ENCODE assay signal across 29 cellular contexts in the genomic region with DNA sequence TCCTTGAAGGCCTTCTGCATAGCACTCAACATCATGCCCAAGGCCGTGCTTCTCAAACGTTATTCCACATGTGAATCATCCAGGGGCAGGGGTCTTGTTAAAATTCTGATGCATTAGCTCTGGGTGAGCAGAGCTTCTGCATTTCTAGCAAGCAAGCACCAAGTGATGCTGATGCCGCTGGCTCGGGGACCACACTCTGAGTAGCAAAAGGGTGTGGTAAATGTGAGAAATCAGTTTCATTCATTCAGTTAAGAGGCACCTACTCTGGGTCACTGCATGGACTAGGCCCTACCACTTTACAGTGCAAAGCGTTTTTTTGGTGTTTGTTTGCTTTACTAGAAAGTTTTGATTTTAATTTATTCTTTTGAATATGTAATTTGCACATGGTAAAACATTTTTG. TPM values are rescaled to one million over a fixed set of nuclear protein-coding genes. Genes with fewer than 3 reads are reported as not detected.
"Had no signal": no experiment of that assay in that cellular context is flagged by ENCODE, and none has a peak within 500 bp of the region (broad histone marks: within the 10 kb centered on the region; RNA-seq: fewer than 3 reads in every experiment).

No MANE protein-coding gene starts in this region.

- H3K4me2 ChIP-seq: hepatocyte had no signal

- H3K27ac ChIP-seq: hepatocyte, left ventricle myocardium inferior, ovary, prostate gland, stomach, testis, thyroid gland, transverse colon, upper lobe of right lung had no signal

- H3K36me3 ChIP-seq: left ventricle myocardium inferior, ovary, prostate gland, stomach, thyroid gland, transverse colon, upper lobe of right lung had no signal

- H3K79me2 ChIP-seq: hepatocyte had no signal

- H3K4me3 ChIP-seq: hepatocyte, left ventricle myocardium inferior, lung, mucosa of descending colon, ovary, prostate gland, stomach, testis, thyroid gland, transverse colon, upper lobe of right lung had no signal

- H3K9me3 Mint-ChIP-seq: naive thymus-derived CD4-positive, alpha-beta T cell; natural killer cell treated with Interleukin-12 subunit alpha and Interleukin-12 subunit beta and Interleukin-15 and Interleukin-18, amount 100 ng/mL, for 72 hours; stimulated activated naive B cell treated with anti-CD40 and anti-IgM and Interleukin-4, amounts not matched to agents 10 μg/mL and 1 μg/mL and 100 μg/mL, for 72 hours had no signal

- H3K4me1 ChIP-seq: left ventricle myocardium inferior, prostate gland, testis, transverse colon, upper lobe of right lung had no signal

- H3K27ac Mint-ChIP-seq: naive thymus-derived CD4-positive, alpha-beta T cell; natural killer cell treated with Interleukin-12 subunit alpha and Interleukin-12 subunit beta and Interleukin-15 and Interleukin-18, amount 100 ng/mL, for 72 hours; stimulated activated naive B cell treated with anti-CD40 and anti-IgM and Interleukin-4, amounts not matched to agents 10 μg/mL and 1 μg/mL and 100 μg/mL, for 72 hours had no signal

- H3K4me3 Mint-ChIP-seq: naive thymus-derived CD4-positive, alpha-beta T cell; natural killer cell treated with Interleukin-12 subunit alpha and Interleukin-12 subunit beta and Interleukin-15 and Interleukin-18, amount 100 ng/mL, for 72 hours; stimulated activated naive B cell treated with anti-CD40 and anti-IgM and Interleukin-4, amounts not matched to agents 10 μg/mL and 1 μg/mL and 100 μg/mL, for 72 hours had no signal

- H3K27me3 ChIP-seq: hepatocyte, ovary, stomach, testis, thyroid gland, transverse colon, upper lobe of right lung had no signal

- H3K36me3 Mint-ChIP-seq: naive thymus-derived CD4-positive, alpha-beta T cell; natural killer cell treated with Interleukin-12 subunit alpha and Interleukin-12 subunit beta and Interleukin-15 and Interleukin-18, amount 100 ng/mL, for 72 hours; stimulated activated naive B cell treated with anti-CD40 and anti-IgM and Interleukin-4, amounts not matched to agents 10 μg/mL and 1 μg/mL and 100 μg/mL, for 72 hours had no signal

- H3K9me3 ChIP-seq: left ventricle myocardium inferior, mucosa of descending colon, ovary, prostate gland, stomach, testis, thyroid gland, transverse colon, upper lobe of right lung had no signal

- DNase-seq: islet precursor cell; left ventricle myocardium inferior; midbrain; mucosa of descending colon; naive thymus-derived CD4-positive, alpha-beta T cell; ovary; retina; right cardiac atrium; small intestine; stimulated activated CD4-positive, alpha-beta T cell treated with anti-CD3 and anti-CD28 coated beads, Interleukin-1b, Interleukin-23, amount 100 ng/mL, for 48 hours; stimulated activated CD4-positive, alpha-beta T cell treated with anti-CD3 and anti-CD28 coated beads, Interleukin-2, amount 100 ng/mL, for 48 hours; stimulated activated CD4-positive, alpha-beta T cell treated with anti-CD3 and anti-CD28 coated beads, Interleukin-4, amount 100 ng/mL, for 4 hours; stimulated activated naive B cell treated with anti-CD40 and anti-IgM and Interleukin-4, amounts not matched to agents 10 μg/mL and 1 μg/mL and 100 μg/mL, for 72 hours; stimulated activated naive CD8-positive, alpha-beta T cell treated with anti-CD3 and anti-CD28 coated beads, Interleukin-15, Interleukin-2, amounts not matched to agents 100 U/mL and 50 U/mL, for 24 hours; stomach; testis; thyroid gland; transverse colon; upper lobe of right lung had no signal

- H2AFZ ChIP-seq: hepatocyte had no signal

RNA-seq across cellular contexts. Expression of gene KRTDAP, which starts 7.2 kb away (rescaled TPM):
- total RNA-seq: kidney epithelial cell; left ventricle myocardium inferior; lung; mesenteric fat pad; mucosa of descending colon; myocyte; naive thymus-derived CD4-positive, alpha-beta T cell; natural killer cell treated with Interleukin-12 subunit alpha and Interleukin-12 subunit beta and Interleukin-15 and Interleukin-18, amount 100 ng/mL, for 72 hours; omental fat pad; right cardiac atrium; sciatic nerve; stomach; transverse colon; upper lobe of right lung had no signal
- polyA plus RNA-seq: naive thymus-derived CD4-positive, alpha-beta T cell; neural cell; ovary; small intestine had no signal

RNA-seq across cellular contexts. Expression of gene DMKN, which starts 30.4 kb away (rescaled TPM):
- polyA plus RNA-seq: naive thymus-derived CD4-positive, alpha-beta T cell; neural cell had no signal

RNA-seq across cellular contexts. Expression of gene FFAR2, which starts 35.0 kb away (rescaled TPM):
- total RNA-seq: kidney epithelial cell; myocyte; natural killer cell treated with Interleukin-12 subunit alpha and Interleukin-12 subunit beta and Interleukin-15 and Interleukin-18, amount 100 ng/mL, for 72 hours; testis had no signal
- polyA plus RNA-seq: hepatocyte; naive thymus-derived CD4-positive, alpha-beta T cell; neural cell had no signal

RNA-seq across cellular contexts. Expression of gene SBSN, which starts 45.0 kb away (rescaled TPM):
- total RNA-seq: hepatocyte; kidney epithelial cell; left ventricle myocardium inferior; mesenteric fat pad; mucosa of descending colon; myocyte; naive thymus-derived CD4-positive, alpha-beta T cell; natural killer cell treated with Interleukin-12 subunit alpha and Interleukin-12 subunit beta and Interleukin-15 and Interleukin-18, amount 100 ng/mL, for 72 hours; ovary; right cardiac atrium; sciatic nerve; stomach; transverse colon; upper lobe of right lung had no signal
- polyA plus RNA-seq: naive thymus-derived CD4-positive, alpha-beta T cell; neural cell; ovary; right cardiac atrium had no signal

RNA-seq across cellular contexts. Expression of gene GAPDHS, which starts 50.2 kb away (rescaled TPM):
- total RNA-seq: hepatocyte; kidney epithelial cell; left ventricle myocardium inferior; lung; mesenteric fat pad; mucosa of descending colon; myocyte; naive thymus-derived CD4-positive, alpha-beta T cell; natural killer cell treated with Interleukin-12 subunit alpha and Interleukin-12 subunit beta and Interleukin-15 and Interleukin-18, amount 100 ng/mL, for 72 hours; omental fat pad; ovary; right cardiac atrium; sciatic nerve; stomach; transverse colon; upper lobe of right lung had no signal
- polyA plus RNA-seq: hepatocyte; lung; naive thymus-derived CD4-positive, alpha-beta T cell; neural cell; ovary; right cardiac atrium; small intestine; stomach had no signal
